In genomic region chr19:10960314-10961072, GRCh38 we compare ENCODE assay signal across 8 cellular contexts. TPM values are rescaled to one million over a fixed set of nuclear protein-coding genes. Genes with fewer than 3 reads are reported as not detected.
DNase-seq lines count a peak whose midpoint lies in the region; ATAC-seq, FAIRE-seq and TF ChIP-seq lines count a peak whose summit lies in the region.

Gene SMARCA4, plus strand, starts transcription at chr19:10961030. Its CDS starts 23,122 bp downstream, at chr19:10984152.

- H2AFZ ChIP-seq in keratinocyte (ENCODE audit: control insufficient read depth, low read length): peak within 1 kb of the TSS; percentile 59

- TF ChIP-seq CTCF in AG09319 (IDR thresholded peaks at IDR 0.05; ENCODE audit: low read depth, low read length): no peak
- no peak for TF ChIP-seq CTCF in keratinocyte (optimal IDR thresholded peaks at IDR 0.05 in 1 of 3, IDR thresholded peaks at IDR 0.05 in 1 of 3, conservative IDR thresholded peaks at IDR 0.05 in 1 of 3; ENCODE audit: extremely low read depth in 1 of 3, insufficient read depth in 2 of 3, low read length in 3 of 3)

- FAIRE-seq in keratinocyte (lab: Jason Lieb, UNC): no peak

- DNase-seq in AG09319 (ENCODE audit: extremely low read depth, low read depth): peak; percentile 94
- DNase-seq in NCI-H510A (lab: John Stamatoyannopoulos, UW): peak; percentile 97
- peak; percentile 98 for DNase-seq in activated CD4-positive, alpha-beta T cell treated with anti-CD3 and anti-CD28 coated beads for 1 hour
- DNase-seq in cerebellar nuclear complex (lab: John Stamatoyannopoulos, UW): peak; percentile 29 to 41
- DNase-seq in keratinocyte (ENCODE audit: low read depth, low spot score): peak; percentile 69
- DNase-seq in stimulated activated CD4-positive, alpha-beta T cell treated with anti-CD3 and anti-CD28 coated beads, Interleukin-12 subunit alpha, Interleukin-12 subunit beta, amount 100 ng/mL, for 48 hours (ENCODE audit: low read depth in 2 of 3, low spot score in 1 of 3): peak; percentile 92 to 98 (median 97)

- dilution Hi-C loops in keratinocyte (cut with MboI; ENCODE audit: extremely low pct_ligation_motif_present, low sequenced_read_pairs): no loop called here

- H3K79me2 ChIP-seq in keratinocyte (ENCODE audit: control insufficient read depth, insufficient read depth, low read length): peaks cover 45% of the 10 kb centered on the region

- no peaks in the 10 kb centered on the region for H3K9me1 ChIP-seq in keratinocyte (ENCODE audit: control insufficient read depth, extremely low read depth, insufficient read depth, low read length)

- peak within 1 kb of the TSS; percentile 78 to 98 (median 98) for H3K4me3 ChIP-seq in keratinocyte (ENCODE audit: control insufficient read depth in 2 of 3, extremely low read depth in 1 of 3, insufficient read depth in 2 of 3, low read depth in 1 of 3, low read length in 3 of 3)

- peaks cover 21% of the 10 kb centered on the region for H3K4me1 ChIP-seq in keratinocyte (ENCODE audit: control insufficient read depth, extremely low read depth, insufficient read depth, low read length)

- peak within 1 kb of the TSS; percentile 78 for H3K27ac ChIP-seq in keratinocyte (ENCODE audit: control insufficient read depth, insufficient read depth, low read length)

- no peaks in the 10 kb centered on the region for H3K9me3 ChIP-seq in keratinocyte (ENCODE audit: control insufficient read depth, low read depth, low read length)

- peaks cover 0 to 6% of the 10 kb centered on the region in 2 experiments for H3K36me3 ChIP-seq in keratinocyte (ENCODE audit: control insufficient read depth in 2 of 2, extremely low read depth in 1 of 2, insufficient read depth in 2 of 2, low read length in 2 of 2)

- peak; percentile 72 for ATAC-seq in GM19043 (IDR thresholded peaks at IDR 0.05; ENCODE audit: low read depth, unreplicated experiment)
- peak; percentile 79 for ATAC-seq in HG03432 (IDR thresholded peaks at IDR 0.05; ENCODE audit: unreplicated experiment)

- peak within 1 kb of the TSS; percentile 98 for H3K4me2 ChIP-seq in keratinocyte (ENCODE audit: control insufficient read depth, extremely low read depth, insufficient read depth, low read depth, low read length)

- peak within 1 kb of the TSS; percentile 92 for H3K9ac ChIP-seq in keratinocyte (ENCODE audit: control insufficient read depth, extremely low read depth, insufficient read depth, low read length)

- peaks cover 16% of the 10 kb centered on the region for H4K20me1 ChIP-seq in keratinocyte (ENCODE audit: control insufficient read depth, extremely low read depth, insufficient read depth, low read length)

- H3K27me3 ChIP-seq in keratinocyte (ENCODE audit: control insufficient read depth, extremely low read depth, insufficient read depth, low read length): no peaks in the 10 kb centered on the region

RNA-seq across cellular contexts. Expression of gene SMARCA4, which starts in this region (rescaled TPM):
- 30.8 to 61.8 TPM (median 33.1 TPM) in 3 replicates for polyA plus RNA-seq in keratinocyte
- 102 TPM for polyA plus RNA-seq in keratinocyte (2011; ENCODE audit: low read depth)
- 45.2 and 63.6 TPM in 2 replicates for polyA plus RNA-seq in keratinocyte (2011; cell fraction: cytosol; rRNA removed)
- polyA plus RNA-seq in keratinocyte (2011; cell fraction: nucleus; rRNA removed): 109 and 126 TPM in 2 replicates
- polyA plus RNA-seq in keratinocyte (2012; ENCODE audit: low replicate concordance): 78.8 and 113 TPM in 2 replicates
- 84.1 to 227 TPM (median 111 TPM) in 3 replicates for polyA minus RNA-seq in keratinocyte
- 83.1 TPM for polyA minus RNA-seq in keratinocyte (2011; cell fraction: cytosol; rRNA and poly(A)+ RNA removed)
- polyA minus RNA-seq in keratinocyte (2011; cell fraction: nucleus; rRNA and poly(A)+ RNA removed): 125 and 144 TPM in 2 replicates

Comparison
In these comparisons a context has a peak if more than half of its experiments do, and no peak if none do; other contexts are left out.
1. Peak in every context shown above with its lines: DNase-seq, ATAC-seq, H3K4me3 ChIP-seq and H3K27ac ChIP-seq.
2. DNase-seq: peak in every context shown above with its lines; median percentile 98 in activated CD4-positive, alpha-beta T cell treated with anti-CD3 and anti-CD28 coated beads for 1 hour; 97 in NCI-H510A; 97 in stimulated activated CD4-positive, alpha-beta T cell treated with anti-CD3 and anti-CD28 coated beads, Interleukin-12 subunit alpha, Interleukin-12 subunit beta, amount 100 ng/mL, for 48 hours; 94 in AG09319; 69 in keratinocyte; 35 in cerebellar nuclear complex.